Comparison of ENCODE assay signal across 8 cellular contexts in genomic region chr16:83899978-83900377, GRCh38. TPM values are rescaled to one million over a fixed set of nuclear protein-coding genes. Genes with fewer than 3 reads are reported as not detected.
DNase-seq lines count a peak whose midpoint lies in the region; ATAC-seq, FAIRE-seq and TF ChIP-seq lines count a peak whose summit lies in the region.

No MANE protein-coding gene starts in this region.

- peaks cover 13% of the 10 kb centered on the region for H3K27me3 Mint-ChIP-seq in activated CD4-positive, alpha-beta T cell treated with anti-CD3 and anti-CD28 coated beads, Interleukin-2, amount 10 ng/mL, durations not matched to agents 7 days and 5 days

- peak; percentile 94 for FAIRE-seq in HepG2 (lab: Jason Lieb, UNC)

- TF ChIP-seq CTCF in astrocyte of the cerebellum (IDR thresholded peaks at IDR 0.05; ENCODE audit: low read depth, low read length, missing control alignments) (no peak), HepG2 (CRISPR knock-in tag; IDR thresholded peaks at IDR 0.05) (no peak), thoracic aorta (IDR thresholded peaks at IDR 0.05) (no peak)

- peak; percentile 5 for ATAC-seq in HepG2
- ATAC-seq in thoracic aorta (ENCODE audit: insufficient number of reproducible peaks, low FRiP score, low read depth) = no peak
- ATAC-seq in GM19035 (IDR thresholded peaks at IDR 0.05; ENCODE audit: unreplicated experiment) = no peak

- H3K4me3 Mint-ChIP-seq in activated CD4-positive, alpha-beta T cell treated with anti-CD3 and anti-CD28 coated beads, Interleukin-2, amount 10 ng/mL, durations not matched to agents 7 days and 5 days = peak overlapping the region; percentile 94

- no peak for TF ChIP-seq POLR2A in HepG2 (IDR thresholded peaks at IDR 0.05; ENCODE audit: insufficient read depth in 1 of 2, low read depth in 2 of 2, low read length in 2 of 2)

- POLR2A ChIA-PET in activated CD4-positive, alpha-beta T cell treated with anti-CD3 and anti-CD28 coated beads, Interleukin-2, amount 10 ng/mL, durations not matched to agents 7 days and 5 days (lab: Charles Lee) = no interaction called here
- POLR2A ChIA-PET in HepG2 (lab: Yijun Ruan, JAX) = no interaction called here

- H3K27ac Mint-ChIP-seq in activated CD4-positive, alpha-beta T cell treated with anti-CD3 and anti-CD28 coated beads, Interleukin-2, amount 10 ng/mL, durations not matched to agents 7 days and 5 days = peak overlapping the region; percentile 88

- in situ Hi-C loops in astrocyte of the cerebellum (cut with HindIII; ENCODE audit: low sequenced_read_pairs) (no loop called here), HepG2 (cut with HindIII; ENCODE audit: extremely low pct_ligation_motif_present, low pct_unique_long_range_greater_than_20kb) (no loop called here)

- peaks cover 0 to 13% of the 10 kb centered on the region in 2 experiments; a peak in 3 of 5 replicates for H3K27me3 ChIP-seq in HepG2 (ENCODE audit: control insufficient read depth in 1 of 2, insufficient read depth in 2 of 2, low read length in 2 of 2)
- no peaks in the 10 kb centered on the region for H3K27me3 ChIP-seq in thoracic aorta (replicated peaks; ENCODE audit: insufficient read depth)

- H3K36me3 ChIP-seq in HepG2 (replicated peaks in 1 of 2; ENCODE audit: control insufficient read depth in 1 of 2, insufficient read depth in 2 of 2, low read length in 2 of 2) = no peaks in the 10 kb centered on the region
- H3K36me3 ChIP-seq in thoracic aorta = no peaks in the 10 kb centered on the region

- no peak for DNase-seq in activated CD4-positive, alpha-beta T cell treated with anti-CD3 and anti-CD28 coated beads, Interleukin-2, amount 10 ng/mL, durations not matched to agents 7 days and 5 days
- DNase-seq in activated CD4-positive, alpha-beta T cell treated with anti-CD3 and anti-CD28 coated beads, Interleukin-2, amount 50 U/mL, for 48 hours = no peak
- DNase-seq in astrocyte of the cerebellum (ENCODE audit: low read depth) (no peak), HepG2 (ENCODE audit: low spot score) (peak; percentile 62), thoracic aorta (ENCODE audit: low spot score) (no peak), NCI-H2107 treated with DMSO at 0.1 percent for 48 hours (lab: John Stamatoyannopoulos, UW; ENCODE audit: unreplicated experiment) (no peak), medulla oblongata (ENCODE audit: extremely low spot score) (no peak)

- H3K27ac ChIP-seq in HepG2 (ENCODE audit: extremely low read length, insufficient read depth, low read length) (peak overlapping the region; percentile 83), thoracic aorta (peak overlapping the region; percentile 89 to 93)

- peaks cover 5% of the 10 kb centered on the region for H3K79me2 ChIP-seq in HepG2 (ENCODE audit: insufficient read depth, low read length)

- H3K9me3 Mint-ChIP-seq in activated CD4-positive, alpha-beta T cell treated with anti-CD3 and anti-CD28 coated beads, Interleukin-2, amount 10 ng/mL, durations not matched to agents 7 days and 5 days = no peaks in the 10 kb centered on the region

- H3K4me1 ChIP-seq in HepG2 (ENCODE audit: insufficient read depth, low read length) = peaks cover 39% of the 10 kb centered on the region
- H3K4me1 ChIP-seq in thoracic aorta (ENCODE audit: control insufficient read depth in 1 of 2, low read depth in 2 of 2) = peaks cover 17 to 40% of the 10 kb centered on the region in 2 donors

- H4K20me1 ChIP-seq in HepG2 (ENCODE audit: insufficient read depth, low read length) = no peaks in the 10 kb centered on the region

- H3K9ac ChIP-seq in HepG2 (ENCODE audit: insufficient read depth, low read depth, low read length) = peak overlapping the region; percentile 82

- H3K9me3 ChIP-seq in HepG2 (ENCODE audit: low read length) (no peaks in the 10 kb centered on the region), thoracic aorta (no peaks in the 10 kb centered on the region)

- no peaks in the 10 kb centered on the region for H3K36me3 Mint-ChIP-seq in activated CD4-positive, alpha-beta T cell treated with anti-CD3 and anti-CD28 coated beads, Interleukin-2, amount 10 ng/mL, durations not matched to agents 7 days and 5 days (ENCODE audit: low read depth)

- CTCF ChIA-PET in activated CD4-positive, alpha-beta T cell treated with anti-CD3 and anti-CD28 coated beads, Interleukin-2, amount 10 ng/mL, durations not matched to agents 7 days and 5 days (lab: Charles Lee) = no interaction called here
- CTCF ChIA-PET in HepG2 (lab: Yijun Ruan, JAX; ENCODE audit: low intra/inter-chr PET ratio, low total read pairs) = no interaction called here

- WGBS in HepG2 (ENCODE audit: low lambda C conversion rate) = 33% methylated on average over 3 of the region's 3 CpGs

- BruUV-seq in HepG2 (replicated peaks; lab: Mats Ljungman, UMichigan) = no TSS peak

- TF ChIP-seq EP300 in HepG2 (IDR thresholded peaks at IDR 0.05; ENCODE audit: low read depth in 2 of 2, low read length in 2 of 2) (no peak), HepG2 (CRISPR knock-in tag; IDR thresholded peaks at IDR 0.05; ENCODE audit: borderline replicate concordance) (no peak)

- peak overlapping the region; percentile 56 for H3K4me3 ChIP-seq in astrocyte of the cerebellum (ENCODE audit: low read depth, low read length)
- H3K4me3 ChIP-seq in HepG2 (replicated peaks in 1 of 3; ENCODE audit: insufficient read depth in 1 of 3, low read depth in 2 of 3, low read length in 3 of 3) = peak overlapping the region; percentile 68 to 84 (median 74)
- H3K4me3 ChIP-seq in thoracic aorta = peak overlapping the region; percentile 84

- no peak for TF ChIP-seq RAD21 in HepG2 (CRISPR knock-in tag; IDR thresholded peaks at IDR 0.05)

- peaks cover 28% of the 10 kb centered on the region for H3K4me1 Mint-ChIP-seq in activated CD4-positive, alpha-beta T cell treated with anti-CD3 and anti-CD28 coated beads, Interleukin-2, amount 10 ng/mL, durations not matched to agents 7 days and 5 days

- H2AFZ ChIP-seq in HepG2 (ENCODE audit: low read length) = no peak overlapping the region

- intact Hi-C loops in HepG2 (cut with micrococcal nuclease; ENCODE audit: unreplicated experiment) = loop anchor here (1.0 to 2.0 kb wide), 2 partner anchors 28 to 53 kb away; partner anchors contain the start of gene OSGIN1

- peak overlapping the region; percentile 97 for H3K4me2 ChIP-seq in HepG2 (ENCODE audit: low read depth, low read length)

RNA-seq across cellular contexts. Expression of gene MLYCD, which starts 1.1 kb away (rescaled TPM):
- 1 to 10 TPM; 5.3 TPM for total RNA-seq in activated CD4-positive, alpha-beta T cell treated with anti-CD3 and anti-CD28 coated beads, Interleukin-2, amount 10 ng/mL, durations not matched to agents 7 days and 5 days
- total RNA-seq in HepG2 (2016; rRNA removed; fragmentation: Illumina TruSeq; extraction: Trizol) = 2.8 and 4.0 TPM in 2 replicates
- 0.79 and 0.91 TPM in 2 replicates for total RNA-seq in HepG2 (2016; cell fraction: cytosol; rRNA removed; fragmentation: Illumina TruSeq; extraction: Trizol; ENCODE audit: low read depth)
- total RNA-seq in HepG2 (2016; cell fraction: insoluble cytoplasmic fraction; rRNA removed; fragmentation: Illumina TruSeq; extraction: Trizol) = 2.6 and 3.4 TPM in 2 replicates
- 1.7 and 1.9 TPM in 2 replicates for total RNA-seq in HepG2 (2016; cell fraction: membrane; rRNA removed; fragmentation: Illumina TruSeq; extraction: Trizol)
- 3.8 and 4.8 TPM in 2 replicates for total RNA-seq in HepG2 (2016; cell fraction: nucleus; rRNA removed; fragmentation: Illumina TruSeq; extraction: Trizol)
- 1.8 and 2.0 TPM in 2 replicates for polyA plus RNA-seq in HepG2 (2011; rRNA removed)
- 1.4 and 1.5 TPM in 2 replicates for polyA plus RNA-seq in HepG2 (2011; cell fraction: cytosol; rRNA removed)
- polyA plus RNA-seq in HepG2 (2011; cell fraction: nucleus; rRNA removed) = 5.0 and 5.9 TPM in 2 replicates
- 1.5 and 2.0 TPM in 2 replicates for polyA plus RNA-seq in HepG2 (2012)
- polyA plus RNA-seq in HepG2 (2016; cell fraction: cytosol; fragmentation: Illumina TruSeq; extraction: Trizol; ENCODE audit: low read depth) = 0.28 and 0.36 TPM in 2 replicates
- 3.1 and 3.6 TPM in 2 replicates for polyA plus RNA-seq in HepG2 (2016; cell fraction: insoluble cytoplasmic fraction; fragmentation: Illumina TruSeq; extraction: Trizol; ENCODE audit: low read depth)
- 0.69 and 0.76 TPM in 2 replicates for polyA plus RNA-seq in HepG2 (2016; cell fraction: membrane; fragmentation: Illumina TruSeq; extraction: Trizol; ENCODE audit: low read depth)
- polyA plus RNA-seq in HepG2 (2016; cell fraction: nucleus; fragmentation: Illumina TruSeq; extraction: Trizol; ENCODE audit: insufficient read depth, low read depth) = 4.2 and 4.4 TPM in 2 replicates
- polyA minus RNA-seq in HepG2 (2011; rRNA and poly(A)+ RNA removed; ENCODE audit: low replicate concordance) = 1.8 and 5.1 TPM in 2 replicates
- polyA minus RNA-seq in HepG2 (2011; cell fraction: cytosol; rRNA and poly(A)+ RNA removed) = 0.79 and 1.4 TPM in 2 replicates
- polyA minus RNA-seq in HepG2 (2011; cell fraction: nucleus; rRNA and poly(A)+ RNA removed) = 8.5 and 8.8 TPM in 2 replicates
- total RNA-seq in thoracic aorta = 10 to 100 TPM; 14.1 to 23.6 TPM

RNA-seq across cellular contexts. Expression of gene OSGIN1, which starts 53.1 kb away (rescaled TPM):
- under 1 TPM; 0.48 to 0.77 TPM for total RNA-seq in activated CD4-positive, alpha-beta T cell treated with anti-CD3 and anti-CD28 coated beads, Interleukin-2, amount 10 ng/mL, durations not matched to agents 7 days and 5 days
- total RNA-seq in HepG2 (2016; rRNA removed; fragmentation: Illumina TruSeq; extraction: Trizol) (18.1 and 27.1 TPM in 2 replicates), thoracic aorta (10 to 100 TPM in 1 of 2 donors, 1 to 10 TPM in 1; 3.7 to 16.2 TPM)
- total RNA-seq in HepG2 (2016; cell fraction: cytosol; rRNA removed; fragmentation: Illumina TruSeq; extraction: Trizol; ENCODE audit: low read depth) = 11.4 and 11.5 TPM in 2 replicates
- total RNA-seq in HepG2 (2016; cell fraction: insoluble cytoplasmic fraction; rRNA removed; fragmentation: Illumina TruSeq; extraction: Trizol) = 18.2 and 24.7 TPM in 2 replicates
- 21.9 and 22.1 TPM in 2 replicates for total RNA-seq in HepG2 (2016; cell fraction: membrane; rRNA removed; fragmentation: Illumina TruSeq; extraction: Trizol)
- 32.7 and 36.4 TPM in 2 replicates for total RNA-seq in HepG2 (2016; cell fraction: nucleus; rRNA removed; fragmentation: Illumina TruSeq; extraction: Trizol)
- 20.5 and 26.5 TPM in 2 replicates for polyA plus RNA-seq in HepG2 (2011; rRNA removed)
- 14.6 and 23.2 TPM in 2 replicates for polyA plus RNA-seq in HepG2 (2011; cell fraction: cytosol; rRNA removed)
- polyA plus RNA-seq in HepG2 (2011; cell fraction: nucleus; rRNA removed) = 50.0 and 59.1 TPM in 2 replicates
- 20.8 and 24.1 TPM in 2 replicates for polyA plus RNA-seq in HepG2 (2012)
- 5.0 and 5.2 TPM in 2 replicates for polyA plus RNA-seq in HepG2 (2016; cell fraction: cytosol; fragmentation: Illumina TruSeq; extraction: Trizol; ENCODE audit: low read depth)
- 24.2 and 30.6 TPM in 2 replicates for polyA plus RNA-seq in HepG2 (2016; cell fraction: insoluble cytoplasmic fraction; fragmentation: Illumina TruSeq; extraction: Trizol; ENCODE audit: low read depth)
- polyA plus RNA-seq in HepG2 (2016; cell fraction: membrane; fragmentation: Illumina TruSeq; extraction: Trizol; ENCODE audit: low read depth) = 6.9 and 8.0 TPM in 2 replicates
- 47.7 and 49.4 TPM in 2 replicates for polyA plus RNA-seq in HepG2 (2016; cell fraction: nucleus; fragmentation: Illumina TruSeq; extraction: Trizol; ENCODE audit: insufficient read depth, low read depth)
- 5.0 and 29.3 TPM in 2 replicates for polyA minus RNA-seq in HepG2 (2011; rRNA and poly(A)+ RNA removed; ENCODE audit: low replicate concordance)
- polyA minus RNA-seq in HepG2 (2011; cell fraction: cytosol; rRNA and poly(A)+ RNA removed) = 11.4 and 16.2 TPM in 2 replicates
- polyA minus RNA-seq in HepG2 (2011; cell fraction: nucleus; rRNA and poly(A)+ RNA removed) = 49.3 and 51.1 TPM in 2 replicates
